28 cellular contexts compared by ENCODE assay signal in the genomic region with DNA sequence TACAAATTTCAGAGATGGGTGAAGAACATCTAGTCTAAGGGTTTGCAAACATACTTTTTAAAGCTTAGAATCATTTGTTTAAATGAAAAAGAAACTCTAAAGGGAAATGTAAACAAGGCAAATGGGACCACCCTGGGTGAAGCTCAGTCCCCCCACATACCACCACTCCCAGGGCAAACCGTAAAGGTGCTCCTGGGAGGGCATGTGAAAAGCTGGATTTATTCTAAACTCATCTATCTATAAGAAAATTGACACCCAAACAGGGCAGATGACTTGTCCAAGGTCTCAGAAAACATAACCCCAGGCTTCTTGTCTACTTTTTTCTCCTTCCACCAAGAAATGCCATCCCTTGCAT.
"Had no signal": no experiment of that assay in that cellular context is flagged by ENCODE, and none has a peak within 500 bp of the region (broad histone marks: within the 10 kb centered on the region; RNA-seq: fewer than 3 reads in every experiment).

No MANE protein-coding gene starts in this region.

- H3K9ac ChIP-seq: parathyroid adenoma had no signal

- FAIRE-seq: endometrium, small intestine had no signal

- H3K27me3 ChIP-seq: esophagus squamous epithelium, heart right ventricle, right lobe of liver, tibial nerve, upper lobe of right lung, uterus had no signal

- H3K79me2 ChIP-seq: parathyroid adenoma had no signal

- H3K4me3 ChIP-seq: esophagus squamous epithelium, heart right ventricle, left ventricle myocardium inferior, lower lobe of right lung, right lobe of liver, thoracic aorta, tibial nerve, upper lobe of right lung, uterus had no signal

- H3K4me1 ChIP-seq: esophagus squamous epithelium, heart right ventricle, left ventricle myocardium inferior, lower lobe of right lung, parathyroid adenoma, right lobe of liver, tibial nerve, upper lobe of right lung, uterus had no signal

- H3K9me3 ChIP-seq: esophagus squamous epithelium, heart right ventricle, left ventricle myocardium inferior, lower lobe of right lung, right lobe of liver, thoracic aorta, upper lobe of right lung, uterus had no signal

- H2AFZ ChIP-seq: parathyroid adenoma had no signal

- H3K27ac ChIP-seq: esophagus squamous epithelium, heart right ventricle, left ventricle myocardium inferior, lower lobe of right lung, parathyroid adenoma, right lobe of liver, thoracic aorta, tibial nerve, upper lobe of right lung, uterus had no signal

- H3K36me3 ChIP-seq: esophagus squamous epithelium, heart right ventricle, left ventricle myocardium inferior, lower lobe of right lung, right lobe of liver, thoracic aorta, tibial nerve, upper lobe of right lung, uterus had no signal

- DNase-seq: cortex of kidney; effector memory CD8-positive, alpha-beta T cell; erythroblast; esophagus squamous epithelium; foreskin melanocyte; glutamatergic neuron; heart right ventricle; hippocampal formation; immature natural killer cell; islet precursor cell; kidney glomerular epithelial cell; left colon; left ventricle myocardium inferior; lower lobe of right lung; naive thymus-derived CD8-positive, alpha-beta T cell; nephron progenitor cell; occipital lobe; right lobe of liver; small intestine; stimulated activated CD4-positive, alpha-beta T cell treated with anti-CD3 and anti-CD28 coated beads, Interleukin-15, amount 100 ng/mL, for 24 hours; stimulated activated CD4-positive, alpha-beta T cell treated with anti-CD3 and anti-CD28 coated beads, Interleukin-2, amount 100 ng/mL, for 48 hours; stimulated activated naive B cell treated with anti-CD40 and anti-IgM and Interleukin-4, amounts not matched to agents 10 μg/mL and 1 μg/mL and 100 μg/mL, for 72 hours; upper lobe of right lung; uterus had no signal
